In genomic region chr2:209508255-209508654, GRCh38 we compare ENCODE assay signal across 24 cellular contexts.
"Had no signal": no experiment of that assay in that cellular context is flagged by ENCODE, and none has a peak within 500 bp of the region (broad histone marks: within the 10 kb centered on the region; RNA-seq: fewer than 3 reads in every experiment).

No MANE protein-coding gene starts in this region.

- H3K9me3 ChIP-seq: adrenal gland, ascending aorta, colonic mucosa, spleen, thyroid gland had no signal

- H3K36me3 ChIP-seq: adrenal gland, ascending aorta, colonic mucosa, spleen, thyroid gland had no signal

- H3K36me3 Mint-ChIP-seq: activated naive CD4-positive, alpha-beta T cell treated with anti-CD3 and anti-CD28 coated beads, Interleukin-2, amount 50 U/mL, for 72 hours; immature natural killer cell had no signal

- H3K4me3 ChIP-seq: adrenal gland, ascending aorta, colonic mucosa, dorsolateral prefrontal cortex, spleen, thyroid gland had no signal

- DNase-seq: activated CD4-positive, alpha-beta T cell treated with anti-CD3 and anti-CD28 coated beads, Interleukin-2, amount 50 U/mL, for 4 hours; activated CD8-positive, alpha-beta memory T cell treated with anti-CD3 and anti-CD28 coated beads for 24 hours; activated CD8-positive, alpha-beta memory T cell treated with anti-CD3 and anti-CD28 coated beads, Interleukin-2, amount 50 U/mL, for 4 hours; activated T-cell treated with anti-CD3 and anti-CD28 coated beads, Interleukin-2, amount 50 U/mL, for 24 hours; adrenal gland; colonic mucosa; dorsolateral prefrontal cortex; effector memory CD8-positive, alpha-beta T cell; immature natural killer cell; left ventricle myocardium superior; mesenchymal stem cell; nucleus accumbens; posterior cingulate gyrus; retina; spleen; stimulated activated CD4-positive, alpha-beta T cell treated with anti-CD3 and anti-CD28 coated beads, Interleukin-4, amount 100 ng/mL, for 1 hour; stimulated activated naive CD4-positive, alpha-beta T cell; T-helper 1 cell; thyroid gland had no signal

- H3K27ac Mint-ChIP-seq: activated naive CD4-positive, alpha-beta T cell treated with anti-CD3 and anti-CD28 coated beads, Interleukin-2, amount 50 U/mL, for 72 hours; activated T-cell treated with anti-CD3 and anti-CD28 coated beads, Interleukin-2, amount 50 U/mL, for 24 hours; activated T-helper 17 cell treated with anti-CD3 and anti-CD28 coated beads, Interleukin-2, amount 50 U/mL, for 72 hours; effector memory CD8-positive, alpha-beta T cell; immature natural killer cell had no signal

- FAIRE-seq: bronchial epithelial cell, TTC549 had no signal

- H3K27me3 Mint-ChIP-seq: activated T-cell treated with anti-CD3 and anti-CD28 coated beads, Interleukin-2, amount 50 U/mL, for 24 hours; activated T-helper 17 cell treated with anti-CD3 and anti-CD28 coated beads, Interleukin-2, amount 50 U/mL, for 72 hours; effector memory CD8-positive, alpha-beta T cell had no signal

- H3K27me3 ChIP-seq: adrenal gland, ascending aorta, colonic mucosa, dorsolateral prefrontal cortex, spleen, thyroid gland had no signal

- H3K4me1 Mint-ChIP-seq: activated T-helper 17 cell treated with anti-CD3 and anti-CD28 coated beads, Interleukin-2, amount 50 U/mL, for 72 hours; immature natural killer cell had no signal

- ATAC-seq: activated naive CD4-positive, alpha-beta T cell treated with anti-CD3 and anti-CD28 coated beads, Interleukin-2, amount 50 U/mL, for 72 hours; activated T-helper 17 cell treated with anti-CD3 and anti-CD28 coated beads, Interleukin-2, amount 50 U/mL, for 72 hours; effector memory CD8-positive, alpha-beta T cell; left ventricle myocardium superior had no signal

- H3K27ac ChIP-seq: adrenal gland, ascending aorta, colonic mucosa, dorsolateral prefrontal cortex, spleen, thyroid gland had no signal

- H3K4me1 ChIP-seq: adrenal gland, colonic mucosa, thyroid gland had no signal

- H3K4me3 Mint-ChIP-seq: activated T-cell treated with anti-CD3 and anti-CD28 coated beads, Interleukin-2, amount 50 U/mL, for 24 hours; activated T-helper 17 cell treated with anti-CD3 and anti-CD28 coated beads, Interleukin-2, amount 50 U/mL, for 72 hours; effector memory CD8-positive, alpha-beta T cell; immature natural killer cell had no signal

- H3K9me3 Mint-ChIP-seq: activated naive CD4-positive, alpha-beta T cell treated with anti-CD3 and anti-CD28 coated beads, Interleukin-2, amount 50 U/mL, for 72 hours; activated T-cell treated with anti-CD3 and anti-CD28 coated beads, Interleukin-2, amount 50 U/mL, for 24 hours; activated T-helper 17 cell treated with anti-CD3 and anti-CD28 coated beads, Interleukin-2, amount 50 U/mL, for 72 hours had no signal
